Comparison of ENCODE assay signal across 8 cellular contexts in genomic region chr1:32179443-32180185, GRCh38. TPM values are rescaled to one million over a fixed set of nuclear protein-coding genes. Genes with fewer than 3 reads are reported as not detected.
A peak's percentile ranks its signal among the peaks of the same experiment; 100 is the strongest.
DNase-seq lines count a peak whose midpoint lies in the region; ATAC-seq and TF ChIP-seq lines count a peak whose summit lies in the region.

TXLNA (plus strand) TSS chr1:32179675; CDS start chr1:32180346, 671 bp downstream.

- H3K4me3 Mint-ChIP-seq in activated naive CD8-positive, alpha-beta T cell treated with anti-CD3 and anti-CD28 coated beads, Interleukin-2, amount 50 U/mL, for 24 hours = peak within 1 kb of the TSS; percentile 94
- peak within 1 kb of the TSS; percentile 96 for H3K4me3 Mint-ChIP-seq in type B pancreatic cell

- H3K4me1 Mint-ChIP-seq in activated naive CD8-positive, alpha-beta T cell treated with anti-CD3 and anti-CD28 coated beads, Interleukin-2, amount 50 U/mL, for 24 hours = peaks cover 55% of the 10 kb centered on the region
- H3K4me1 Mint-ChIP-seq in type B pancreatic cell (ENCODE audit: unreplicated experiment) = peaks cover 22% of the 10 kb centered on the region

- no peaks in the 10 kb centered on the region for H3K27me3 ChIP-seq in cardiac muscle cell

- H3K36me3 Mint-ChIP-seq in activated naive CD8-positive, alpha-beta T cell treated with anti-CD3 and anti-CD28 coated beads, Interleukin-2, amount 50 U/mL, for 24 hours (ENCODE audit: low read depth) = peaks cover 38% of the 10 kb centered on the region
- H3K36me3 Mint-ChIP-seq in type B pancreatic cell = peaks cover 25% of the 10 kb centered on the region

- peak within 1 kb of the TSS; percentile 98 for H3K27ac Mint-ChIP-seq in activated naive CD8-positive, alpha-beta T cell treated with anti-CD3 and anti-CD28 coated beads, Interleukin-2, amount 50 U/mL, for 24 hours
- H3K27ac Mint-ChIP-seq in type B pancreatic cell = peak within 1 kb of the TSS; percentile 95

- DNase-seq in GM12864 (ENCODE audit: low read depth) (peak; percentile 72), NCI-H1417 (lab: John Stamatoyannopoulos, UW) (peak; percentile 89 to 96 (median 95)), SW480 (ENCODE audit: low spot score) (peak; percentile 89), cardiac muscle cell (ENCODE audit: low read depth in 1 of 2, low spot score in 1 of 2) (peak; percentile 94 to 96), posterior cingulate gyrus (peak; percentile 92 to 99 (median 94)), type B pancreatic cell (ENCODE audit: extremely low spot score, unreplicated experiment) (peak; percentile 94)
- peak; percentile 93 for DNase-seq in activated naive CD8-positive, alpha-beta T cell treated with anti-CD3 and anti-CD28 coated beads, Interleukin-2, amount 50 U/mL, for 24 hours

- H3K27ac ChIP-seq in cardiac muscle cell = peak within 1 kb of the TSS; percentile 91

- H3K4me1 ChIP-seq in cardiac muscle cell (ENCODE audit: low read depth) = peaks cover 14% of the 10 kb centered on the region

- TF ChIP-seq CTCF in GM12864 (IDR thresholded peaks at IDR 0.05; ENCODE audit: low read depth, low read length, missing control alignments) (no peak), cardiac muscle cell (IDR thresholded peaks at IDR 0.05; ENCODE audit: low read depth, low read length) (peak; percentile 3), type B pancreatic cell (conservative IDR thresholded peaks at IDR 0.05) (peak; percentile 12)

- ATAC-seq in HG02678 (IDR thresholded peaks at IDR 0.05; ENCODE audit: unreplicated experiment) = peak; percentile 88
- ATAC-seq in activated naive CD8-positive, alpha-beta T cell treated with anti-CD3 and anti-CD28 coated beads, Interleukin-2, amount 50 U/mL, for 24 hours = peak; percentile 87

- H3K4me3 ChIP-seq in GM12864 (ENCODE audit: low read depth, low read length) (peak within 1 kb of the TSS; percentile 84), cardiac muscle cell (peak within 1 kb of the TSS; percentile 62)

- peaks cover 11% of the 10 kb centered on the region for H3K36me3 ChIP-seq in cardiac muscle cell

- H3K27me3 Mint-ChIP-seq in activated naive CD8-positive, alpha-beta T cell treated with anti-CD3 and anti-CD28 coated beads, Interleukin-2, amount 50 U/mL, for 24 hours = no peaks in the 10 kb centered on the region
- H3K27me3 Mint-ChIP-seq in type B pancreatic cell = no peaks in the 10 kb centered on the region

- no peaks in the 10 kb centered on the region for H3K9me3 ChIP-seq in cardiac muscle cell (ENCODE audit: low read depth)

- intact Hi-C loops in posterior cingulate gyrus (cut with DNase I) = loop anchor here (10.0 kb wide), 1 partner anchor 65 kb away; no protein-coding TSS in a partner anchor

- H3K9me3 Mint-ChIP-seq in activated naive CD8-positive, alpha-beta T cell treated with anti-CD3 and anti-CD28 coated beads, Interleukin-2, amount 50 U/mL, for 24 hours = no peaks in the 10 kb centered on the region
- H3K9me3 Mint-ChIP-seq in type B pancreatic cell = no peaks in the 10 kb centered on the region

RNA-seq across cellular contexts. Expression of gene TXLNA, which starts in this region (rescaled TPM):
- 40.8 and 40.9 TPM in 2 replicates for total RNA-seq in cardiac muscle cell
- 31.3 and 33.3 TPM in 2 replicates for polyA plus RNA-seq in cardiac muscle cell
- total RNA-seq in type B pancreatic cell (ENCODE audit: low replicate concordance) = 54.0 and 60.4 TPM in 2 replicates

Comparison
In these comparisons a context has a peak if more than half of its experiments do, and no peak if none do; other contexts are left out.
1. Peak in every context shown above with its lines: DNase-seq, ATAC-seq, H3K4me3 ChIP-seq and H3K27ac ChIP-seq.